Comparison of ENCODE assay signal across 12 cellular contexts in the genomic region with DNA sequence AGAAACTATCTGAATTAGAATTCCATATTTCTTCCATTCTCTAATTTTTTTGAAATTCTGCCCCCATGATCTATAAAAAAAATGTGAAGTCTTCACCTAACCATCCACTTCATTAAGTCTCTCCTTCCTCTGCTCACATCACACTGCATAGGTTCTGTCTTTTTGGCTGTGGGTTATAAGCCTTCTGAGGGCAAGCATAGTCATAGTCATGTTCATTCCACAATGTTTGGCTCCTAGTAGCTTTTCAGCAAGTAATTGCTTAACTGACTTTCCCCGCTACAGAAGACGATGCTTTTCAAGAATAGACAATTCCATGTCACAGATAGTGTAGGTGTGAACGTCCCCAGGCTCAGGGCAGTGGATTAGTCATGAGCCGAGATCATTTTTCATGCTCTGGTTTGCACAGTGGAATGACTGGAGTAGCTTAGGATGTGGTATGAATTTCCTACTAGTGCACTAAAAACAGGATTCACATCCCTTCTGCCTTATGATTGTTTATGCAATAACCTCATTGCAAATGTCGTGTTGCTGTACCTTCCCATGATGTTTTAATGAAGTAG. TPM values are rescaled to one million over a fixed set of nuclear protein-coding genes. Genes with fewer than 3 reads are reported as not detected.
DNase-seq lines count a peak whose midpoint lies in the region; ATAC-seq and TF ChIP-seq lines count a peak whose summit lies in the region.
"Had no signal": no experiment of that assay in that cellular context is flagged by ENCODE, and none has a peak within 500 bp of the region (broad histone marks: within the 10 kb centered on the region; RNA-seq: fewer than 3 reads in every experiment).

No MANE protein-coding gene starts in this region.

- peak overlapping the region in 9 of 11 experiments; percentile 69 to 85 (median 81); a peak in 18 of 22 replicates for H3K27ac ChIP-seq in BLaER1 treated with 17β-estradiol and CSF1 and Interleukin-3, amounts not matched to agents 10 nM and 100 nM
- H3K27ac ChIP-seq in HL-60 (replicated peaks), result peak overlapping the region; percentile 98

- H4K20me1 ChIP-seq in BLaER1 treated with 17β-estradiol and CSF1 and Interleukin-3, amounts not matched to agents 10 nM and 100 nM, result peaks cover 0 to 22% (median 4%) of the 10 kb centered on the region in 11 experiments; a peak in 5 of 22 replicates

- no peaks in the 10 kb centered on the region for H3K9me3 ChIP-seq in BLaER1 treated with 17β-estradiol and CSF1 and Interleukin-3, amounts not matched to agents 10 nM and 100 nM (replicated peaks in 1 of 11)
- H3K9me3 ChIP-seq in Caco-2, result no peaks in the 10 kb centered on the region
- H3K9me3 ChIP-seq: ascending aorta, heart right ventricle, pancreas had no signal

- TF ChIP-seq CTCF in HL-60 (IDR thresholded peaks at IDR 0.05; ENCODE audit: insufficient read depth, low read length), result no peak
- no peak for TF ChIP-seq CTCF in Caco-2 (IDR thresholded peaks at IDR 0.05; ENCODE audit: insufficient read depth in 1 of 2, low read depth in 1 of 2, low read length in 1 of 2, severe bottlenecking in 1 of 2, unreplicated experiment in 1 of 2)
- no peak for TF ChIP-seq CTCF in mesothelial cell of epicardium (IDR thresholded peaks at IDR 0.05; ENCODE audit: unreplicated experiment)

- peaks cover 0 to 8% (median 1%) of the 10 kb centered on the region in 11 experiments; a peak in 6 of 22 replicates for H3K36me3 ChIP-seq in BLaER1 treated with 17β-estradiol and CSF1 and Interleukin-3, amounts not matched to agents 10 nM and 100 nM
- no peaks in the 10 kb centered on the region for H3K36me3 ChIP-seq in Caco-2 (ENCODE audit: control insufficient read depth, insufficient read depth, low read length)
- H3K36me3 ChIP-seq: ascending aorta, heart right ventricle, pancreas had no signal

- H3K4me2 ChIP-seq in BLaER1 treated with 17β-estradiol and CSF1 and Interleukin-3, amounts not matched to agents 10 nM and 100 nM, result peak overlapping the region; percentile 70 to 93 (median 81); a peak in 21 of 22 replicates

- H3K36me3 Mint-ChIP-seq in activated T-helper 17 cell treated with anti-CD3 and anti-CD28 coated beads, Interleukin-2, amount 50 U/mL, for 72 hours (ENCODE audit: low read depth), result peaks cover 5% of the 10 kb centered on the region
- H3K36me3 Mint-ChIP-seq in immature natural killer cell, result no peaks in the 10 kb centered on the region
- H3K36me3 Mint-ChIP-seq in Caco-2 (ENCODE audit: insufficient read depth, unreplicated experiment), result peaks cover 5% of the 10 kb centered on the region
- peaks cover 3% of the 10 kb centered on the region for H3K36me3 Mint-ChIP-seq in mesothelial cell of epicardium

- POLR2A ChIA-PET in Caco-2 (lab: Charles Lee), result no interaction called here

- H3K4me3 ChIP-seq in BLaER1 treated with 17β-estradiol and CSF1 and Interleukin-3, amounts not matched to agents 10 nM and 100 nM, result no peak overlapping the region
- H3K4me3 ChIP-seq in HL-60 (replicated peaks; ENCODE audit: insufficient read depth, low read length) (no peak overlapping the region), Caco-2 (ENCODE audit: low read depth, low read length) (no peak overlapping the region)
- H3K4me3 ChIP-seq: ascending aorta, heart right ventricle, pancreas had no signal

- BruUV-seq in Caco-2 (replicated peaks; lab: Mats Ljungman, UMichigan), result no TSS peak

- no peaks in the 10 kb centered on the region for H3K27me3 Mint-ChIP-seq in activated T-helper 17 cell treated with anti-CD3 and anti-CD28 coated beads, Interleukin-2, amount 50 U/mL, for 72 hours
- H3K27me3 Mint-ChIP-seq in immature natural killer cell (ENCODE audit: low read depth in 3 of 3), result peaks cover 3 to 8% (median 5%) of the 10 kb centered on the region in 3 donors
- H3K27me3 Mint-ChIP-seq in Caco-2 (ENCODE audit: insufficient read depth, unreplicated experiment), result no peaks in the 10 kb centered on the region
- H3K27me3 Mint-ChIP-seq in mesothelial cell of epicardium (ENCODE audit: low read depth), result no peaks in the 10 kb centered on the region

- no peaks in the 10 kb centered on the region for H3K9me3 Mint-ChIP-seq in activated T-helper 17 cell treated with anti-CD3 and anti-CD28 coated beads, Interleukin-2, amount 50 U/mL, for 72 hours
- no peaks in the 10 kb centered on the region for H3K9me3 Mint-ChIP-seq in immature natural killer cell
- H3K9me3 Mint-ChIP-seq in Caco-2 (ENCODE audit: unreplicated experiment), result no peaks in the 10 kb centered on the region
- H3K9me3 Mint-ChIP-seq in mesothelial cell of epicardium, result no peaks in the 10 kb centered on the region

- intact Hi-C loops in Caco-2 (cut with micrococcal nuclease; ENCODE audit: unreplicated experiment), result loop anchor here (10.0 kb wide), 1 partner anchor 261 kb away; no protein-coding TSS in a partner anchor

- H3K4me1 Mint-ChIP-seq in activated T-helper 17 cell treated with anti-CD3 and anti-CD28 coated beads, Interleukin-2, amount 50 U/mL, for 72 hours, result peaks cover 28% of the 10 kb centered on the region
- H3K4me1 Mint-ChIP-seq in immature natural killer cell, result peaks cover 79 to 85% of the 10 kb centered on the region in 2 donors
- H3K4me1 Mint-ChIP-seq in Caco-2 (ENCODE audit: low read depth, unreplicated experiment), result peaks cover 13% of the 10 kb centered on the region
- H3K4me1 Mint-ChIP-seq in mesothelial cell of epicardium, result peaks cover 32% of the 10 kb centered on the region

- peak in 1 of 2 experiments; percentile 23 for DNase-seq in HL-60 (ENCODE audit: low read depth in 1 of 2, low spot score in 1 of 2)
- no peak for DNase-seq in immature natural killer cell
- DNase-seq in stimulated activated CD4-positive, alpha-beta T cell treated with anti-CD3 and anti-CD28 coated beads, Interleukin-4, amount 100 ng/mL, for 1 hour, result no peak
- no peak for DNase-seq in Caco-2
- no peak for DNase-seq in GOT3 (lab: John Stamatoyannopoulos, UW)
- no peak for DNase-seq in mesothelial cell of epicardium (ENCODE audit: low spot score in 2 of 2, unreplicated experiment in 2 of 2)
- DNase-seq: activated CD8-positive, alpha-beta memory T cell treated with anti-CD3 and anti-CD28 coated beads for 24 hours; heart right ventricle; pancreas had no signal

- H3K27me3 ChIP-seq in BLaER1 treated with 17β-estradiol and CSF1 and Interleukin-3, amounts not matched to agents 10 nM and 100 nM, result no peaks in the 10 kb centered on the region
- H3K27me3 ChIP-seq in HL-60 (ENCODE audit: insufficient read depth, poor library complexity, severe bottlenecking), result no peaks in the 10 kb centered on the region
- H3K27me3 ChIP-seq in Caco-2 (replicated peaks; ENCODE audit: control insufficient read depth, insufficient read depth, low read length), result no peaks in the 10 kb centered on the region
- H3K27me3 ChIP-seq: ascending aorta, heart right ventricle, pancreas had no signal

- H3K4me3 Mint-ChIP-seq in activated T-helper 17 cell treated with anti-CD3 and anti-CD28 coated beads, Interleukin-2, amount 50 U/mL, for 72 hours, result peak overlapping the region; percentile 45
- peak overlapping the region; percentile 71 to 86 (median 82) for H3K4me3 Mint-ChIP-seq in immature natural killer cell
- no peak overlapping the region for H3K4me3 Mint-ChIP-seq in Caco-2 (ENCODE audit: unreplicated experiment)
- H3K4me3 Mint-ChIP-seq in mesothelial cell of epicardium, result no peak overlapping the region

- H3K27ac Mint-ChIP-seq in activated T-helper 17 cell treated with anti-CD3 and anti-CD28 coated beads, Interleukin-2, amount 50 U/mL, for 72 hours, result peak overlapping the region; percentile 40
- H3K27ac Mint-ChIP-seq in immature natural killer cell, result peak overlapping the region; percentile 84 to 97 (median 96)
- H3K27ac Mint-ChIP-seq in Caco-2 (ENCODE audit: unreplicated experiment), result no peak overlapping the region
- no peak overlapping the region for H3K27ac Mint-ChIP-seq in mesothelial cell of epicardium

- H3K4me1 ChIP-seq in BLaER1 treated with 17β-estradiol and CSF1 and Interleukin-3, amounts not matched to agents 10 nM and 100 nM, result peaks cover 67 to 92% (median 84%) of the 10 kb centered on the region in 10 experiments
- peaks cover 16% of the 10 kb centered on the region for H3K4me1 ChIP-seq in Caco-2

- no peak for ATAC-seq in activated T-helper 17 cell treated with anti-CD3 and anti-CD28 coated beads, Interleukin-2, amount 50 U/mL, for 72 hours (replicated peaks)
- ATAC-seq: pancreas had no signal

- CTCF ChIA-PET in Caco-2 (lab: Charles Lee), result no interaction called here

- peak overlapping the region in 7 of 11 experiments; percentile 58 to 75 (median 64); a peak in 8 of 22 replicates for H3K9ac ChIP-seq in BLaER1 treated with 17β-estradiol and CSF1 and Interleukin-3, amounts not matched to agents 10 nM and 100 nM

RNA-seq across cellular contexts. Expression of gene WRNIP1, which starts 29.1 kb away (rescaled TPM):
- 10 to 100 TPM; 30.4 to 48.5 TPM for total RNA-seq in activated T-helper 17 cell treated with anti-CD3 and anti-CD28 coated beads, Interleukin-2, amount 50 U/mL, for 72 hours
- 10 to 100 TPM; 25.5 to 43.3 (median 26.4) TPM for polyA plus RNA-seq in immature natural killer cell
- total RNA-seq in Caco-2 (2022), result 46.5 and 51.7 TPM in 2 replicates
- total RNA-seq in mesothelial cell of epicardium, result 36.4 to 41.3 TPM (median 40.8 TPM) in 3 replicates

RNA-seq across cellular contexts. Expression of gene MYLK4, which starts 43.5 kb away (rescaled TPM):
- total RNA-seq in activated T-helper 17 cell treated with anti-CD3 and anti-CD28 coated beads, Interleukin-2, amount 50 U/mL, for 72 hours, result under 1 TPM; 0.21 to 0.28 TPM
- under 1 TPM in 2 of 3 donors, not detected in 1; 0.09 to 0.17 TPM for polyA plus RNA-seq in immature natural killer cell
- total RNA-seq in Caco-2 (2022) (0.65 and 0.75 TPM in 2 replicates), mesothelial cell of epicardium (0.86 to 0.97 TPM (median 0.89 TPM) in 3 replicates)
- total RNA-seq: ascending aorta had no signal

RNA-seq across cellular contexts. Expression of gene SERPINB1, which starts 47.4 kb away (rescaled TPM):
- total RNA-seq in activated T-helper 17 cell treated with anti-CD3 and anti-CD28 coated beads, Interleukin-2, amount 50 U/mL, for 72 hours, result 10 to 100 TPM; 33.4 to 67.8 TPM
- 100 to 1,000 TPM; 108 to 164 (median 162) TPM for polyA plus RNA-seq in immature natural killer cell
- total RNA-seq in Caco-2 (2022) (75.6 and 81.9 TPM in 2 replicates), mesothelial cell of epicardium (18.5 to 20.3 TPM (median 19.5 TPM) in 3 replicates)

Comparison
In these comparisons a context has a peak if more than half of its experiments do, and no peak if none do; other contexts are left out.
1. H3K27ac Mint-ChIP-seq: peak in activated T-helper 17 cell treated with anti-CD3 and anti-CD28 coated beads, Interleukin-2, amount 50 U/mL, for 72 hours (single experiment) and immature natural killer cell (6 of 6); none in Caco-2 (single experiment) and mesothelial cell of epicardium (single experiment).
2. H3K4me3 Mint-ChIP-seq: peak in activated T-helper 17 cell treated with anti-CD3 and anti-CD28 coated beads, Interleukin-2, amount 50 U/mL, for 72 hours (single experiment) and immature natural killer cell (5 of 5); none in Caco-2 (single experiment) and mesothelial cell of epicardium (single experiment).